Comparison of ENCODE assay signal across 12 cellular contexts in the genomic region with DNA sequence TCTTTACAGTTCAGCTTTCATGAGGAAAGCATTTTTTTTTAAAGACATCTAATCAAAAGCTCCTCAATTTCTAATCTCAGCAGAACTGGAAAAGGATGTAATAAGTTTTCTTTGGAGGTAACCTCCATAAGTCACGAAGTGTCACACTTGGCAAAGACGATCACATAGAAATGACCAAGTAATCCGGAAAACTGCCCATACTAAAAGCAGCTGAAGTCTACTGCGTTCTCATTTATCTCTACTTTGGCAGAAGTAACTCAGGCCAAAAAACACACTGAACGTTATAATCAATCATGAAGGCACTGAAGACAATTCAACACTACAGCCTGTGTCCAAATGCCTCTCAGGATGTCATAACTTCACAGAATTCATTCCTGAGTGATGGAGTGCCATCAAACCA.
"Had no signal": no experiment of that assay in that cellular context is flagged by ENCODE, and none has a peak within 500 bp of the region (broad histone marks: within the 10 kb centered on the region; RNA-seq: fewer than 3 reads in every experiment).

No MANE protein-coding gene starts in this region.

- ATAC-seq: activated CD4-positive, CD25-positive, alpha-beta regulatory T cell treated with anti-CD3 and anti-CD28 coated beads, Interleukin-2, amount 50 U/mL, for 24 hours had no signal

- H2AFZ ChIP-seq: parathyroid adenoma had no signal

- H3K9ac ChIP-seq: parathyroid adenoma had no signal

- H3K27ac ChIP-seq: parathyroid adenoma, tibial artery had no signal

- H3K9me3 ChIP-seq: tibial artery had no signal

- H3K4me3 ChIP-seq: skin epidermis, tibial artery had no signal

- H3K36me3 ChIP-seq: tibial artery had no signal

- H3K27me3 ChIP-seq: tibial artery had no signal

- DNase-seq: activated CD8-positive, alpha-beta memory T cell treated with anti-CD3 and anti-CD28 coated beads for 24 hours; activated T-cell treated with anti-CD3 and anti-CD28 coated beads, Interleukin-2, amount 50 U/mL, for 1 hour; caudate nucleus; erythroblast; hippocampal formation; kidney glomerular epithelial cell; retina; SHP77; tibial artery had no signal
